In genomic region chr13:110116072-110116487, GRCh38 we compare ENCODE assay signal across 8 cellular contexts.
DNase-seq lines count a peak whose midpoint lies in the region; ATAC-seq lines count a peak whose summit lies in the region.

No MANE protein-coding gene starts in this region.

- peaks cover 6 to 9% of the 10 kb centered on the region in 2 donors for H3K4me1 ChIP-seq in neuronal stem cell (ENCODE audit: control insufficient read depth in 2 of 2, insufficient read depth in 1 of 2, low read depth in 1 of 2, low read length in 2 of 2)

- H3K23ac ChIP-seq in neuronal stem cell (ENCODE audit: low read depth, low read length, poor library complexity) = no peak overlapping the region

- H2BK5ac ChIP-seq in neuronal stem cell (ENCODE audit: low read length) = no peak overlapping the region

- no peak overlapping the region for H2AFZ ChIP-seq in neuronal stem cell (ENCODE audit: low read length)

- H3K4me3 ChIP-seq in neuronal stem cell (ENCODE audit: low read length in 2 of 2) = no peak overlapping the region

- H3K9ac ChIP-seq in neuronal stem cell (ENCODE audit: low read depth, low read length, poor library complexity) = no peak overlapping the region

- no peak overlapping the region for H4K8ac ChIP-seq in neuronal stem cell (ENCODE audit: low read depth, low read length)

- no peak overlapping the region for H2AK5ac ChIP-seq in neuronal stem cell (ENCODE audit: low read depth, low read length)

- ATAC-seq in esophagus mucosa (peak; percentile 58), GM21447 (IDR thresholded peaks at IDR 0.05; ENCODE audit: unreplicated experiment) (no peak)

- H4K91ac ChIP-seq in neuronal stem cell (ENCODE audit: low read depth, low read length, poor library complexity) = no peak overlapping the region

- no peak overlapping the region for H2BK120ac ChIP-seq in neuronal stem cell (ENCODE audit: low read depth, low read length)

- DNase-seq in NOMO-1 (lab: John Stamatoyannopoulos, UW; ENCODE audit: unreplicated experiment in 2 of 2) = peak; percentile 23 to 39
- DNase-seq in NOMO-1 treated with dmso at 0.1 percent for 144 hours (lab: John Stamatoyannopoulos, UW; ENCODE audit: unreplicated experiment) = no peak
- peak; percentile 53 for DNase-seq in HK-2 (ENCODE audit: unreplicated experiment)
- peak; percentile 12 to 24 for DNase-seq in activated CD4-positive, alpha-beta T cell treated with anti-CD3 and anti-CD28 coated beads, Interleukin-2, amount 50 U/mL, for 4 hours
- peak; percentile 61 for DNase-seq in neuronal stem cell (ENCODE audit: low spot score)
- no peak for DNase-seq in NCI-H446 treated with DMSO at 0.1 percent for 48 hours (lab: John Stamatoyannopoulos, UW)

- no peak overlapping the region for H3K27ac ChIP-seq in neuronal stem cell (replicated peaks; ENCODE audit: low read length)

- peaks cover 0 to 3% of the 10 kb centered on the region in 2 donors for H3K9me3 ChIP-seq in neuronal stem cell (replicated peaks in 1 of 2; ENCODE audit: control insufficient read depth in 2 of 2, insufficient read depth in 1 of 2, low read depth in 1 of 2, low read length in 2 of 2)

- WGBS in neuronal stem cell (ENCODE audit: extremely low coverage in 2 of 2, insufficient read length in 2 of 2, insufficient replicate concordance in 1 of 2), 2 donors = no CpG with 5 or more reads among the region's 23 CpGs

- H3K27me3 ChIP-seq in neuronal stem cell (ENCODE audit: control insufficient read depth in 3 of 3, insufficient read depth in 3 of 3, low read depth in 1 of 3, low read length in 3 of 3) = peaks cover 0 to 2% (median 0%) of the 10 kb centered on the region in 3 experiments

- H3K36me3 ChIP-seq in neuronal stem cell (replicated peaks in 1 of 2; ENCODE audit: control insufficient read depth in 2 of 2, insufficient read depth in 2 of 2, low read length in 2 of 2) = no peaks in the 10 kb centered on the region

- H3K18ac ChIP-seq in neuronal stem cell (ENCODE audit: low read length) = no peak overlapping the region

- H2BK12ac ChIP-seq in neuronal stem cell (ENCODE audit: low read length) = no peak overlapping the region

- no peak overlapping the region for H3K4me2 ChIP-seq in neuronal stem cell (ENCODE audit: insufficient read depth, low read length, poor library complexity, severe bottlenecking)

- no peaks in the 10 kb centered on the region for H3K79me1 ChIP-seq in neuronal stem cell (ENCODE audit: low read depth, low read length)

- H3K4ac ChIP-seq in neuronal stem cell (ENCODE audit: low read length) = no peak overlapping the region

- H2BK15ac ChIP-seq in neuronal stem cell (ENCODE audit: low read length) = no peak overlapping the region

- no peak overlapping the region for H3K14ac ChIP-seq in neuronal stem cell (ENCODE audit: low read length)

Comparison
In these comparisons a context has a peak if more than half of its experiments do, and no peak if none do; other contexts are left out.
1. DNase-seq: peak in NOMO-1 (2 of 2), HK-2 (single experiment), activated CD4-positive, alpha-beta T cell treated with anti-CD3 and anti-CD28 coated beads, Interleukin-2, amount 50 U/mL, for 4 hours (2 of 2) and neuronal stem cell (single experiment); none in NOMO-1 treated with dmso at 0.1 percent for 144 hours (single experiment) and NCI-H446 treated with DMSO at 0.1 percent for 48 hours (single experiment).